ENCODE assay signal across 12 cellular contexts in the genomic region with DNA sequence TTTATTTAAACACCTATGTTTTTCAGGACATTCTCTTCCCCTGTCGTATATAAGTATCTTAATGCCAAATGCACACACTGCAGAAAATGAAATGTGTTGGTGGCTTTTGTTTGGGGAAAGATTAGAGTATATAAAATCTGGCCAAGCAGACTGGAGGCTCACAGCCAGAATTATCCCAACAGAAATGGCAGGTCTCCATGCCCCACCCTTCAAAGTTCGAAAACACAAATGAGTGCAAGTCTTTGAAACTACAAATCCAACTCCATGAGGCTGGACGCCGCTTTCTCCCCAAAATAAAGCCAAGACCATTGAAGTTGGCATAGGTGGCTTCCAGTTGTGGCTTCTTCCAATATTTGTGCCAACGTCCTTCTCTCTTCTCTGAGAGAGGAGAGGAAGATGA.
A peak's percentile ranks its signal among the peaks of the same experiment; 100 is the strongest.
DNase-seq lines count a peak whose midpoint lies in the region; ATAC-seq and TF ChIP-seq lines count a peak whose summit lies in the region.
"Had no signal": no experiment of that assay in that cellular context is flagged by ENCODE, and none has a peak within 500 bp of the region (broad histone marks: within the 10 kb centered on the region; RNA-seq: fewer than 3 reads in every experiment).

No MANE protein-coding gene starts in this region.

- TSS peak; percentile 6 for BruUV-seq in HCT116 (replicated peaks; lab: Mats Ljungman, UMichigan)

- 65% methylated on average over 5 of the region's 5 CpGs for WGBS in smooth muscle cell (ENCODE audit: low lambda C conversion rate)

- H3K4me2 ChIP-seq in HCT116 (ENCODE audit: low read length) = peak overlapping the region; percentile 57
- H3K4me2 ChIP-seq in smooth muscle cell = peak overlapping the region; percentile 65

- no peaks in the 10 kb centered on the region for H3K9me2 ChIP-seq in HCT116 (ENCODE audit: insufficient read depth)

- ATAC-seq in HCT116 (no peak), left lung (no peak), HG03159 (IDR thresholded peaks at IDR 0.05; ENCODE audit: unreplicated experiment) (no peak)
- ATAC-seq: stimulated activated naive B cell treated with anti-CD40 and anti-IgM and Interleukin-4, amounts not matched to agents 10 μg/mL and 1 μg/mL and 100 μg/mL, for 72 hours had no signal

- H3K4me3 ChIP-seq in HCT116 (replicated peaks in 1 of 2; ENCODE audit: low read depth in 1 of 2, low read length in 2 of 2) (no peak overlapping the region), left lung (no peak overlapping the region), smooth muscle cell (no peak overlapping the region)

- H3K27me3 ChIP-seq in HCT116 (ENCODE audit: insufficient read depth, low read length) (no peaks in the 10 kb centered on the region), left lung (no peaks in the 10 kb centered on the region), smooth muscle cell (ENCODE audit: low read depth) (no peaks in the 10 kb centered on the region)

- H2AFZ ChIP-seq in HCT116 (ENCODE audit: low read depth, low read length, poor library complexity, severe bottlenecking) (no peak overlapping the region), smooth muscle cell (ENCODE audit: low read depth) (no peak overlapping the region)

- intact Hi-C loops in HCT116 (cut with micrococcal nuclease) (no loop called here), left lung (cut with DNase I) (no loop called here)

- H3F3A ChIP-seq in smooth muscle cell (ENCODE audit: low read depth) = peaks cover 30% of the 10 kb centered on the region

- H3K36me3 ChIP-seq in HCT116 (ENCODE audit: control insufficient read depth in 1 of 2, insufficient read depth in 2 of 2, low read length in 2 of 2) = peaks cover 0 to 9% of the 10 kb centered on the region in 2 experiments; a peak in 1 of 4 replicates
- no peaks in the 10 kb centered on the region for H3K36me3 ChIP-seq in left lung
- H3K36me3 ChIP-seq in smooth muscle cell (ENCODE audit: low read depth) = no peaks in the 10 kb centered on the region

- H3K79me2 ChIP-seq in HCT116 (ENCODE audit: insufficient read depth, low read length) = peaks cover 94% of the 10 kb centered on the region
- H3K79me2 ChIP-seq in smooth muscle cell (ENCODE audit: low read depth) = peaks cover 37% of the 10 kb centered on the region

- POLR2A ChIA-PET in HCT116 (lab: Charles Lee) = no interaction called here

- H3K27ac ChIP-seq in HCT116 (ENCODE audit: low read depth, low read length) (peak overlapping the region; percentile 87), cingulate gyrus (ENCODE audit: low read depth, low read length) (peak overlapping the region; percentile 73), left lung (peak overlapping the region; percentile 64 to 85), smooth muscle cell (ENCODE audit: low read depth) (peak overlapping the region; percentile 97)

- H3K4me1 ChIP-seq in HCT116 (ENCODE audit: control insufficient read depth in 1 of 2, insufficient read depth in 2 of 2, low read length in 2 of 2) (peaks cover 57 to 59% of the 10 kb centered on the region in 2 experiments), left lung (peaks cover 14 to 40% of the 10 kb centered on the region in 2 donors), smooth muscle cell (ENCODE audit: low read depth) (peaks cover 39% of the 10 kb centered on the region)

- H4K20me1 ChIP-seq in HCT116 (ENCODE audit: insufficient read depth) (no peaks in the 10 kb centered on the region), smooth muscle cell (ENCODE audit: low read depth) (no peaks in the 10 kb centered on the region)

- no peak for TF ChIP-seq POLR2A in HCT116 (IDR thresholded peaks at IDR 0.05; ENCODE audit: borderline replicate concordance, extremely low read depth, insufficient read depth, insufficient read length)

- DNase-seq in HCT116 (ENCODE audit: low read depth, low spot score) = no peak
- DNase-seq in left lung = no peak
- DNase-seq in smooth muscle cell (lab: John Stamatoyannopoulos, UW; ENCODE audit: unreplicated experiment) = no peak
- no peak for DNase-seq in AG08396 (ENCODE audit: low spot score)
- DNase-seq in NCI-H226 = no peak
- DNase-seq in kidney glomerular epithelial cell (lab: John Stamatoyannopoulos, UW) = no peak
- DNase-seq: hippocampal formation; naive B cell; NCI-H524; stimulated activated naive B cell treated with anti-CD40 and anti-IgM and Interleukin-4, amounts not matched to agents 10 μg/mL and 1 μg/mL and 100 μg/mL, for 72 hours had no signal

- RAD21 ChIA-PET in HCT116 (lab: Charles Lee; ENCODE audit: low non-redundant PET in 1 of 2, low total read pairs in 2 of 2, uncharacterized antibody in 2 of 2, unreplicated experiment in 2 of 2) = no interaction called here

- no peak for TF ChIP-seq CTCF in HCT116 (IDR thresholded peaks at IDR 0.05 in 2 of 3, conservative IDR thresholded peaks at IDR 0.05 in 1 of 3; ENCODE audit: borderline replicate concordance in 1 of 3, insufficient read depth in 1 of 3, low read depth in 2 of 3, low read length in 2 of 3)
- no peak for TF ChIP-seq CTCF in left lung (IDR thresholded peaks at IDR 0.05)
- no peak for TF ChIP-seq CTCF in smooth muscle cell (IDR thresholded peaks at IDR 0.05; ENCODE audit: borderline replicate concordance, insufficient read depth, poor library complexity, severe bottlenecking)

- no peak for TF ChIP-seq RAD21 in HCT116 (IDR thresholded peaks at IDR 0.05; ENCODE audit: low read depth)

- no peaks in the 10 kb centered on the region for H3K9me3 ChIP-seq in HCT116 (ENCODE audit: control insufficient read depth in 1 of 2, insufficient read depth in 1 of 2, low read depth in 1 of 2, low read length in 2 of 2)
- no peaks in the 10 kb centered on the region for H3K9me3 ChIP-seq in left lung
- H3K9me3 ChIP-seq in smooth muscle cell (replicated peaks; ENCODE audit: low read depth) = no peaks in the 10 kb centered on the region

- CTCF ChIA-PET in HCT116 (lab: Charles Lee) = no interaction called here

- H3K9ac ChIP-seq in HCT116 (ENCODE audit: low read length) = peak overlapping the region; percentile 43; the same call in 1 of the 2 replicates
- H3K9ac ChIP-seq in smooth muscle cell (ENCODE audit: low read depth) = peak overlapping the region; percentile 77

TF ChIP-seq in HCT116, 20 proteins besides CTCF, POLR2A, EP300 and RAD21:
- TF ChIP-seq REST (IDR thresholded peaks at IDR 0.05; ENCODE audit: low read depth) (no peak), ZBTB33 (IDR thresholded peaks at IDR 0.05; ENCODE audit: extremely low read depth, insufficient replicate concordance, low read length) (no peak), ZFX (IDR thresholded peaks at IDR 0.05) (no peak), EGR1 (IDR thresholded peaks at IDR 0.05; ENCODE audit: low read depth) (no peak), SIN3A (IDR thresholded peaks at IDR 0.05; ENCODE audit: low read depth) (no peak), JUND (IDR thresholded peaks at IDR 0.05) (no peak)
